ENCODE assay signal across 26 cellular contexts in genomic region chr17:4314179-4314578, GRCh38. TPM values are rescaled to one million over a fixed set of nuclear protein-coding genes. Genes with fewer than 3 reads are reported as not detected.
DNase-seq lines count a peak whose midpoint lies in the region; FAIRE-seq and TF ChIP-seq lines count a peak whose summit lies in the region.
"Had no signal": no experiment of that assay in that cellular context is flagged by ENCODE, and none has a peak within 500 bp of the region (broad histone marks: within the 10 kb centered on the region; RNA-seq: fewer than 3 reads in every experiment).

No MANE protein-coding gene starts in this region.

- no peak overlapping the region for H3K4me3 Mint-ChIP-seq in H9
- H3K4me3 Mint-ChIP-seq: nephron progenitor cell; stimulated activated naive CD8-positive, alpha-beta T cell treated with anti-CD3 and anti-CD28 coated beads, Interleukin-15, amount 100 ng/mL, for 72 hours had no signal

- TF ChIP-seq CTCF in keratinocyte (optimal IDR thresholded peaks at IDR 0.05 in 1 of 3, IDR thresholded peaks at IDR 0.05 in 1 of 3, conservative IDR thresholded peaks at IDR 0.05 in 1 of 3; ENCODE audit: extremely low read depth in 1 of 3, insufficient read depth in 2 of 3, low read length in 3 of 3) (no peak), H9 (conservative IDR thresholded peaks at IDR 0.05) (no peak)

- H3K9me1 ChIP-seq in keratinocyte (ENCODE audit: control insufficient read depth, extremely low read depth, insufficient read depth, low read length) = peaks cover 6% of the 10 kb centered on the region

- FAIRE-seq in A204.1 (lab: Jason Lieb, UNC) (peak; percentile 37), keratinocyte (lab: Jason Lieb, UNC) (peak; percentile 55)

- no peak overlapping the region for H3K4ac ChIP-seq in H9 (ENCODE audit: low read depth, low read length)

- dilution Hi-C loops in keratinocyte (cut with MboI; ENCODE audit: extremely low pct_ligation_motif_present, low sequenced_read_pairs) = loop anchor here (25.0 kb wide), 1 partner anchor 98 kb away; no protein-coding TSS in a partner anchor

- peaks cover 13 to 16% of the 10 kb centered on the region in 2 experiments for H3K9me3 Mint-ChIP-seq in H9
- H3K9me3 Mint-ChIP-seq: activated naive CD4-positive, alpha-beta T cell treated with anti-CD3 and anti-CD28 coated beads, Interleukin-2, amount 50 U/mL, for 72 hours; IgD-negative memory B cell; stimulated activated naive CD8-positive, alpha-beta T cell treated with anti-CD3 and anti-CD28 coated beads, Interleukin-15, amount 100 ng/mL, for 72 hours had no signal

- no peak overlapping the region for H4K91ac ChIP-seq in H9 (ENCODE audit: insufficient read length, low read depth, low read length)

- H4K8ac ChIP-seq in H9 (replicated peaks; ENCODE audit: insufficient read length, low read depth, low read length) = no peak overlapping the region

- H3K27ac ChIP-seq in ACC112 (ENCODE audit: low read depth, low read length) (no peak overlapping the region; the same call in 1 of the 2 replicates), keratinocyte (ENCODE audit: control insufficient read depth, insufficient read depth, low read length) (peak overlapping the region; percentile 58), H9 (ENCODE audit: insufficient read length, low read depth, low read length) (no peak overlapping the region)

- H3K9ac ChIP-seq in keratinocyte (ENCODE audit: control insufficient read depth, extremely low read depth, insufficient read depth, low read length) = peak overlapping the region; percentile 46
- no peak overlapping the region for H3K9ac ChIP-seq in H9 (ENCODE audit: extremely low read depth, insufficient read length, low read length)
- H3K9ac ChIP-seq: parathyroid adenoma had no signal

- no peak overlapping the region for H2BK15ac ChIP-seq in H9 (ENCODE audit: low read depth, low read length)

- no peak overlapping the region for H4K5ac ChIP-seq in H9 (ENCODE audit: insufficient read length, low read depth, low read length)

- H3K4me1 ChIP-seq in ACC112 (ENCODE audit: control insufficient read depth, insufficient read depth, low read length, unreplicated experiment) (peaks cover 44% of the 10 kb centered on the region), keratinocyte (ENCODE audit: control insufficient read depth, extremely low read depth, insufficient read depth, low read length) (peaks cover 51% of the 10 kb centered on the region), H9 (ENCODE audit: insufficient read depth, low read length) (peaks cover 4% of the 10 kb centered on the region; the same call in 1 of the 2 replicates)

- H3K9me3 ChIP-seq in keratinocyte (ENCODE audit: control insufficient read depth, low read depth, low read length) (no peaks in the 10 kb centered on the region), H9 (ENCODE audit: control insufficient read depth, low read depth, low read length) (no peaks in the 10 kb centered on the region)
- H3K9me3 ChIP-seq: gastroesophageal sphincter, MG63, transverse colon had no signal

- no peak overlapping the region for H3K18ac ChIP-seq in H9 (ENCODE audit: insufficient read length, low read depth, low read length)

- no peak overlapping the region for H2AFZ ChIP-seq in ACC112 (ENCODE audit: low read length, unreplicated experiment)
- H2AFZ ChIP-seq in keratinocyte (ENCODE audit: control insufficient read depth, low read length) = no peak overlapping the region
- no peak overlapping the region for H2AFZ ChIP-seq in H9 (ENCODE audit: low read length)
- H2AFZ ChIP-seq: parathyroid adenoma had no signal

- no peak overlapping the region for H2AK5ac ChIP-seq in H9 (ENCODE audit: insufficient read length, low read length)

- H2BK12ac ChIP-seq in H9 (ENCODE audit: insufficient read length, low read depth, low read length) = no peak overlapping the region

- WGBS in H9 (ENCODE audit: extremely low coverage, insufficient read length, low lambda C conversion rate) = no CpG with 5 or more reads among the region's 3 CpGs

- H3K27ac Mint-ChIP-seq in H9 = no peak overlapping the region; a peak in 1 of 7 replicates
- H3K27ac Mint-ChIP-seq: stimulated activated naive CD8-positive, alpha-beta T cell treated with anti-CD3 and anti-CD28 coated beads, Interleukin-15, amount 100 ng/mL, for 72 hours had no signal

- H3K4me2 ChIP-seq in keratinocyte (ENCODE audit: control insufficient read depth, extremely low read depth, insufficient read depth, low read depth, low read length) (peak overlapping the region; percentile 96), H9 (ENCODE audit: insufficient read depth, insufficient read length, low read length) (no peak overlapping the region)

- no peak overlapping the region for H2BK20ac ChIP-seq in H9 (ENCODE audit: low read depth, low read length, poor library complexity, severe bottlenecking)

- no peak overlapping the region for H3K56ac ChIP-seq in H9 (ENCODE audit: insufficient read length, low read depth, low read length)

- H3K14ac ChIP-seq in H9 (ENCODE audit: insufficient read depth, low read length) = no peak overlapping the region

- H3K36me3 ChIP-seq in ACC112 (ENCODE audit: insufficient read depth, low read length) (no peaks in the 10 kb centered on the region), keratinocyte (ENCODE audit: control insufficient read depth in 2 of 2, extremely low read depth in 1 of 2, insufficient read depth in 2 of 2, low read length in 2 of 2) (no peaks in the 10 kb centered on the region)
- H3K36me3 ChIP-seq: gastroesophageal sphincter, MG63, transverse colon had no signal

- no peaks in the 10 kb centered on the region for H3K23me2 ChIP-seq in H9 (ENCODE audit: insufficient read length, low read depth, low read length, poor library complexity, severe bottlenecking)

- peaks cover 87% of the 10 kb centered on the region for H3K79me2 ChIP-seq in ACC112 (ENCODE audit: control insufficient read depth, insufficient read depth, low read length, unreplicated experiment)
- peaks cover 91% of the 10 kb centered on the region for H3K79me2 ChIP-seq in keratinocyte (ENCODE audit: control insufficient read depth, insufficient read depth, low read length)
- H3K79me2 ChIP-seq in H9 (ENCODE audit: insufficient read depth, low read length) = peaks cover 51% of the 10 kb centered on the region; the same call in 1 of the 2 replicates

- H3K23ac ChIP-seq in H9 (ENCODE audit: insufficient read length, low read depth, low read length) = no peak overlapping the region

- no peaks in the 10 kb centered on the region for H3K27me3 Mint-ChIP-seq in H9 (ENCODE audit: low read depth)
- H3K27me3 Mint-ChIP-seq: IgD-negative memory B cell; stimulated activated naive CD8-positive, alpha-beta T cell treated with anti-CD3 and anti-CD28 coated beads, Interleukin-15, amount 100 ng/mL, for 72 hours had no signal

- no peak overlapping the region for H2BK120ac ChIP-seq in H9 (ENCODE audit: low read depth, low read length, poor library complexity, severe bottlenecking)

- H3K27me3 ChIP-seq in ACC112 (ENCODE audit: insufficient read depth, low read length) = no peaks in the 10 kb centered on the region
- H3K27me3 ChIP-seq in keratinocyte (ENCODE audit: control insufficient read depth, extremely low read depth, insufficient read depth, low read length) = no peaks in the 10 kb centered on the region
- H3K27me3 ChIP-seq in H9 (ENCODE audit: insufficient read depth, low read length) = no peaks in the 10 kb centered on the region
- H3K27me3 ChIP-seq: gastroesophageal sphincter, MG63, transverse colon had no signal

- H4K20me1 ChIP-seq in keratinocyte (ENCODE audit: control insufficient read depth, extremely low read depth, insufficient read depth, low read length) (peaks cover 8% of the 10 kb centered on the region), H9 (ENCODE audit: control insufficient read depth, insufficient read depth, insufficient read length) (peaks cover 2% of the 10 kb centered on the region)

- H3T11ph ChIP-seq in H9 (ENCODE audit: low read length) = no peak overlapping the region

- H3K36me3 Mint-ChIP-seq in H9 (ENCODE audit: insufficient read depth in 1 of 3, low read depth in 3 of 3) = peaks cover 16 to 40% (median 26%) of the 10 kb centered on the region in 3 experiments

- DNase-seq in OCI-M1 (lab: John Stamatoyannopoulos, UW) (peak; percentile 25), keratinocyte (ENCODE audit: low read depth, low spot score) (no peak), NCI-H187 (lab: John Stamatoyannopoulos, UW) (no peak), NCI-H1417 (lab: John Stamatoyannopoulos, UW) (no peak), H9 (no peak)
- DNase-seq: activated CD4-positive, alpha-beta T cell treated with anti-CD3 and anti-CD28 coated beads, Interleukin-2, amount 50 U/mL, for 4 hours; AML-193; COR-L47; effector CD8-positive, alpha-beta T cell; MG63; midbrain; NCI-H1436 treated with DMSO at 0.1 percent for 48 hours; NCI-H2227 treated with DMSO at 0.1 percent for 48 hours; NCI-H748 treated with DMSO at 0.1 percent for 48 hours; nephron progenitor cell; SIG-M5; stimulated activated CD4-positive, alpha-beta T cell treated with anti-CD3 and anti-CD28 coated beads, Interleukin-2, amount 100 ng/mL, for 48 hours; stimulated activated naive CD8-positive, alpha-beta T cell treated with anti-CD3 and anti-CD28 coated beads, Interleukin-15, amount 100 ng/mL, for 72 hours; T-helper 1 cell; transverse colon had no signal

- H3K79me1 ChIP-seq in H9 (ENCODE audit: insufficient read depth, low read depth, low read length, poor library complexity, severe bottlenecking) = peaks cover 6% of the 10 kb centered on the region

- peaks cover 58 to 63% of the 10 kb centered on the region in 2 experiments for H3K4me1 Mint-ChIP-seq in H9

- H2BK5ac ChIP-seq in H9 (ENCODE audit: insufficient read length, low read length) = no peak overlapping the region

- H3K4me3 ChIP-seq in ACC112 (ENCODE audit: low read depth, low read length) = peak overlapping the region; percentile 70
- peak overlapping the region in 2 of 3 experiments; percentile 47 to 68 for H3K4me3 ChIP-seq in keratinocyte (ENCODE audit: control insufficient read depth in 2 of 3, extremely low read depth in 1 of 3, insufficient read depth in 2 of 3, low read depth in 1 of 3, low read length in 3 of 3)
- H3K4me3 ChIP-seq: gastroesophageal sphincter, MG63 had no signal

RNA-seq across cellular contexts. Expression of gene ANKFY1, which starts 50.4 kb away (rescaled TPM):
- polyA plus RNA-seq in keratinocyte = 17.4 to 34.6 TPM (median 27.0 TPM) in 3 replicates
- polyA plus RNA-seq in keratinocyte (2011; ENCODE audit: low read depth) = 8.9 TPM
- polyA plus RNA-seq in keratinocyte (2011; cell fraction: cytosol; rRNA removed) = 20.6 and 23.3 TPM in 2 replicates
- polyA plus RNA-seq in keratinocyte (2011; cell fraction: nucleus; rRNA removed) = 74.6 and 76.5 TPM in 2 replicates
- polyA plus RNA-seq in keratinocyte (2012; ENCODE audit: low replicate concordance) = 13.9 and 25.2 TPM in 2 replicates
- polyA minus RNA-seq in keratinocyte = 56.7 to 130 TPM (median 69.2 TPM) in 3 replicates
- polyA minus RNA-seq in keratinocyte (2011; cell fraction: cytosol; rRNA and poly(A)+ RNA removed) = 29.9 TPM
- 54.7 and 97.6 TPM in 2 replicates for polyA minus RNA-seq in keratinocyte (2011; cell fraction: nucleus; rRNA and poly(A)+ RNA removed)
- 45.4 and 51.9 TPM in 2 replicates for total RNA-seq in H9 (2021)

RNA-seq across cellular contexts. Expression of gene UBE2G1, which starts 52.3 kb away (rescaled TPM):
- polyA plus RNA-seq in keratinocyte = 52.1 to 86.2 TPM (median 60.1 TPM) in 3 replicates
- polyA plus RNA-seq in keratinocyte (2011; ENCODE audit: low read depth) = 36.2 TPM
- 53.0 and 109 TPM in 2 replicates for polyA plus RNA-seq in keratinocyte (2011; cell fraction: cytosol; rRNA removed)
- polyA plus RNA-seq in keratinocyte (2011; cell fraction: nucleus; rRNA removed) = 56.5 and 67.3 TPM in 2 replicates
- 63.6 and 74.0 TPM in 2 replicates for polyA plus RNA-seq in keratinocyte (2012; ENCODE audit: low replicate concordance)
- polyA minus RNA-seq in keratinocyte = 19.1 to 49.6 TPM (median 30.4 TPM) in 3 replicates
- 77.9 TPM for polyA minus RNA-seq in keratinocyte (2011; cell fraction: cytosol; rRNA and poly(A)+ RNA removed)
- polyA minus RNA-seq in keratinocyte (2011; cell fraction: nucleus; rRNA and poly(A)+ RNA removed) = 51.2 and 60.7 TPM in 2 replicates
- 185 and 188 TPM in 2 replicates for total RNA-seq in H9 (2021)
